ENCODE assay signal across 9 cellular contexts in the genomic region with DNA sequence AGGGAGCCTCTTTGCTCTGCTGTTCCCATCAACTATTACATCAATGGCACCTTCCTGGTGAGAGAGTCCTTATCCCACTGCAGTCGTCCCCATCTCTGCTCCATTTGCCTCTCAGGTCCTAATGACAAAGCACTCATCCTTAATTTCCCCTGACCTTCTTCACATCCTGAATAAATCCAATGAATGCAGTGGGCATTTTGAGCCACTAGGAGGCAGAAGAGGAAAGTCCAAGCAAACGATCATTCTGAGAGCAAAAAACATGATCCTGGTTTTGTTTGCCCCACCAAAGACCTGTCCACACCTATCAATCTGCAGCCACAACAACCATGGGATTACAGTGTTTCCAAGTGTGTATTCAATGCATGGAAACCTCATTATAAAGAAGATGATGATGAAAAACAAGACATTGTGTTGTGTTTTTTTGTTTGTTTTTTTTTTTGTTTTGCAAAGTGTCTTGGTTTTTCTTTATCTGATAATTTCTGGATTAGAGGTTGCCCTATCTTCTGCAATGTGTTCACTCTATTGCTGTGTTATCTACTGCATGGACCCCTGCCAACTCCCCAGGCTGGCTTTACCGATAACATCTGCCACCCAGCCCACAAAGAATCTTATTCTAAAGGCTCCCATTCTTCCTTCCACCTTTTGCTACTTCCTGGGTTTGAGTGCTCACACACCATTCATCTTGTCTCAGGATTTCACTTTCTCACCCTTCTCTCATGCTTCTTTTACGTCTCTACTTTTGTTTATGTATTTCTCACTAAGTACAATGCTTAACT.
A peak's percentile ranks its signal among the peaks of the same experiment; 100 is the strongest.
DNase-seq lines count a peak whose midpoint lies in the region; ATAC-seq and TF ChIP-seq lines count a peak whose summit lies in the region.
"Had no signal": no experiment of that assay in that cellular context is flagged by ENCODE, and none has a peak within 500 bp of the region (broad histone marks: within the 10 kb centered on the region; RNA-seq: fewer than 3 reads in every experiment).

No MANE protein-coding gene starts in this region.

- H3K27ac ChIP-seq in OCI-LY3 (ENCODE audit: low read length) (no peak overlapping the region), esophagus muscularis mucosa (replicated peaks in 1 of 4) (no peak overlapping the region)

- H3K36me3 ChIP-seq in OCI-LY3 (replicated peaks; ENCODE audit: low read depth, low read length) (no peaks in the 10 kb centered on the region), esophagus muscularis mucosa (no peaks in the 10 kb centered on the region)

- H3K79me2 ChIP-seq in OCI-LY3 (ENCODE audit: low read length): no peaks in the 10 kb centered on the region

- TF ChIP-seq EP300 in esophagus muscularis mucosa (IDR thresholded peaks at IDR 0.05): no peak

- no peak overlapping the region for H3K4me3 Mint-ChIP-seq in progenitor cell of endocrine pancreas (ENCODE audit: low read depth)
- H3K4me3 Mint-ChIP-seq: central memory CD8-positive, alpha-beta T cell had no signal

- ATAC-seq in HG03159 (IDR thresholded peaks at IDR 0.05; ENCODE audit: unreplicated experiment) (peak; percentile 92), GM19328 (IDR thresholded peaks at IDR 0.05; ENCODE audit: unreplicated experiment) (no peak)

- no peaks in the 10 kb centered on the region for H4K20me1 ChIP-seq in OCI-LY3 (ENCODE audit: insufficient read depth, low read length)

- H3K27me3 ChIP-seq in OCI-LY3 (ENCODE audit: low read depth, low read length): no peaks in the 10 kb centered on the region
- H3K27me3 ChIP-seq in esophagus muscularis mucosa: no peaks in the 10 kb centered on the region

- no peaks in the 10 kb centered on the region for H3K27me3 Mint-ChIP-seq in progenitor cell of endocrine pancreas
- H3K27me3 Mint-ChIP-seq: central memory CD8-positive, alpha-beta T cell had no signal

- peak; percentile 52 for TF ChIP-seq CTCF in OCI-LY3 (IDR thresholded peaks at IDR 0.05; ENCODE audit: low read depth, low read length)
- peak; percentile 24 to 54 (median 42) for TF ChIP-seq CTCF in esophagus muscularis mucosa (IDR thresholded peaks at IDR 0.05)
- peak; percentile 86 for TF ChIP-seq CTCF in progenitor cell of endocrine pancreas (IDR thresholded peaks at IDR 0.05; ENCODE audit: unreplicated experiment)

- H3K27ac Mint-ChIP-seq in progenitor cell of endocrine pancreas: no peak overlapping the region

- no peak overlapping the region for H3K4me2 ChIP-seq in OCI-LY3 (ENCODE audit: low read length)

- no peak overlapping the region for H3K9ac ChIP-seq in OCI-LY3 (ENCODE audit: low read length)

- intact Hi-C loops in esophagus muscularis mucosa (cut with DNase I): no loop called here

- DNase-seq in stimulated activated CD4-positive, alpha-beta T cell treated with anti-CD3 and anti-CD28 coated beads, Interleukin-4, amount 100 ng/mL, for 24 hours: peak; percentile 8
- no peak for DNase-seq in stimulated activated CD4-positive, alpha-beta T cell treated with anti-CD3 and anti-CD28 coated beads, Interleukin-1b, Interleukin-23, amount 100 ng/mL, for 48 hours
- DNase-seq in esophagus muscularis mucosa (ENCODE audit: extremely low spot score) (no peak), progenitor cell of endocrine pancreas (ENCODE audit: low spot score, unreplicated experiment) (peak; percentile 56), NCI-H226 (no peak)

- peaks cover 4% of the 10 kb centered on the region for H3K36me3 Mint-ChIP-seq in progenitor cell of endocrine pancreas (ENCODE audit: insufficient read depth)

- no peak overlapping the region for H3K4me3 ChIP-seq in OCI-LY3 (ENCODE audit: low read length)
- H3K4me3 ChIP-seq in esophagus muscularis mucosa: no peak overlapping the region

- H2AFZ ChIP-seq in OCI-LY3 (ENCODE audit: low read depth, low read length): no peak overlapping the region

- H3K4me1 ChIP-seq in OCI-LY3 (ENCODE audit: low read length) (no peaks in the 10 kb centered on the region), esophagus muscularis mucosa (no peaks in the 10 kb centered on the region)

- peaks cover 8% of the 10 kb centered on the region for H3K4me1 Mint-ChIP-seq in progenitor cell of endocrine pancreas (ENCODE audit: low read depth)
- H3K4me1 Mint-ChIP-seq: central memory CD8-positive, alpha-beta T cell had no signal

- no peak for TF ChIP-seq POLR2A in esophagus muscularis mucosa (IDR thresholded peaks at IDR 0.05; ENCODE audit: low read depth)

- H3K9me3 ChIP-seq in OCI-LY3 (ENCODE audit: insufficient read depth, low read length): no peaks in the 10 kb centered on the region
- no peaks in the 10 kb centered on the region for H3K9me3 ChIP-seq in esophagus muscularis mucosa

- 13% methylated on average over 4 of the region's 4 CpGs for WGBS in esophagus muscularis mucosa

- peaks cover 6% of the 10 kb centered on the region for H3K9me3 Mint-ChIP-seq in progenitor cell of endocrine pancreas (ENCODE audit: low read depth)
- H3K9me3 Mint-ChIP-seq: central memory CD8-positive, alpha-beta T cell had no signal

Comparison
In these comparisons a context has a peak if more than half of its experiments do, and no peak if none do; other contexts are left out.
1. DNase-seq: peak in stimulated activated CD4-positive, alpha-beta T cell treated with anti-CD3 and anti-CD28 coated beads, Interleukin-4, amount 100 ng/mL, for 24 hours (single experiment) and progenitor cell of endocrine pancreas (single experiment); none in stimulated activated CD4-positive, alpha-beta T cell treated with anti-CD3 and anti-CD28 coated beads, Interleukin-1b, Interleukin-23, amount 100 ng/mL, for 48 hours (single experiment), esophagus muscularis mucosa (single experiment) and NCI-H226 (single experiment).
2. Peak in every context shown above with its lines, with median percentiles within 50 percentile points of each other: CTCF ChIP-seq.